ENCODE assay signal across 16 cellular contexts in the genomic region with DNA sequence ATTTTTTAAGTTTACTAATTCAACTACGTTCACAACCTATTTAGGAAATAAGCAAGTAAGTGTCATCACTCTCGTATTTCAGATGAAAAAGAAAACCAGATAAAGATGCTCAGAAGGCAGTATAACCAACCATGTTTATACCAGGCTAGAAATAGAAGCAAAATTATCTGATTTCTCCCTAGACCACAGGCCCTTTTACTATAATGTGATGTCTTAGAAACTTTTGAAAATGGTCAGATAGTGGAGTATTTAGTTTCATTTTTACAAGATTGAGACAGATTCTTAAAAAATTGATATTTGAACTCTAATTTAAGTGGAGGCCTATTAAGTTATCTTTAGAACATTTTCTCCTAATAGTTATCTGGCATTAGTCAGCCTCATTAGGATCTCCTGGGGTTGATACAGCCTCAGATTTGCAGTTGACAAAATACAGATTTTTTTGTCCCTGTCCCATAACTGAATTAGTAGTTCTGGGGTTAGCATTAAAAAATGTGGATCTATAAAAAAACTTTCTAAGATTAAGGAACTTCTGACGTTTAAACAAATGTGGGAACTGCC.
DNase-seq lines count a peak whose midpoint lies in the region; ATAC-seq and TF ChIP-seq lines count a peak whose summit lies in the region.
"Had no signal": no experiment of that assay in that cellular context is flagged by ENCODE, and none has a peak within 500 bp of the region (broad histone marks: within the 10 kb centered on the region; RNA-seq: fewer than 3 reads in every experiment).

No MANE protein-coding gene starts in this region.

- no peak overlapping the region for H4K91ac ChIP-seq in mesenchymal stem cell (ENCODE audit: low read length)

- H3K9ac ChIP-seq in OCI-LY3 (ENCODE audit: low read length) (no peak overlapping the region), mesenchymal stem cell (ENCODE audit: low read length) (no peak overlapping the region)

- no peak overlapping the region for H3K18ac ChIP-seq in mesenchymal stem cell (ENCODE audit: low read depth in 1 of 2, low read length in 2 of 2)

- no peaks in the 10 kb centered on the region for H3K79me1 ChIP-seq in mesenchymal stem cell (replicated peaks; ENCODE audit: low read length, poor library complexity, severe bottlenecking)

- POLR2A ChIA-PET in HEK293 (lab: Yijun Ruan, JAX) = no interaction called here

- H3K79me2 ChIP-seq in OCI-LY3 (ENCODE audit: low read length) = no peaks in the 10 kb centered on the region

- H2AFZ ChIP-seq in OCI-LY3 (ENCODE audit: low read depth, low read length) (peak overlapping the region; percentile 54; the same call in 1 of the 2 replicates), mesenchymal stem cell (ENCODE audit: low read depth, low read length) (no peak overlapping the region)

- no peak overlapping the region for H3K4ac ChIP-seq in mesenchymal stem cell (ENCODE audit: low read depth in 1 of 2, low read length in 2 of 2)

- H3K36me3 ChIP-seq in BE2C (no peaks in the 10 kb centered on the region), HEK293 (ENCODE audit: control insufficient read depth in 2 of 2, insufficient read depth in 1 of 2, low read length in 2 of 2) (no peaks in the 10 kb centered on the region), OCI-LY3 (replicated peaks; ENCODE audit: low read depth, low read length) (no peaks in the 10 kb centered on the region), mesenchymal stem cell (ENCODE audit: control insufficient read depth in 1 of 2, insufficient read depth in 2 of 2, low read depth in 1 of 2, low read length in 2 of 2) (no peaks in the 10 kb centered on the region), ascending aorta (no peaks in the 10 kb centered on the region)
- H3K36me3 ChIP-seq: HAP-1 had no signal

- no peak overlapping the region for H4K8ac ChIP-seq in mesenchymal stem cell (ENCODE audit: low read length)

- H3K9me3 ChIP-seq in BE2C (no peaks in the 10 kb centered on the region), HEK293 (ENCODE audit: control insufficient read depth, insufficient read depth, low read depth, low read length) (no peaks in the 10 kb centered on the region), OCI-LY3 (ENCODE audit: insufficient read depth, low read length) (no peaks in the 10 kb centered on the region), mesenchymal stem cell (ENCODE audit: control insufficient read depth, low read length) (no peaks in the 10 kb centered on the region), ascending aorta (no peaks in the 10 kb centered on the region)
- H3K9me3 ChIP-seq: HAP-1 had no signal

- no peak overlapping the region for H3K27ac ChIP-seq in HEK293 (ENCODE audit: extremely low read depth, low read depth, low read length)
- H3K27ac ChIP-seq in OCI-LY3 (ENCODE audit: low read length) = no peak overlapping the region
- H3K27ac ChIP-seq in mesenchymal stem cell (ENCODE audit: low read length, poor library complexity, severe bottlenecking) = no peak overlapping the region
- no peak overlapping the region for H3K27ac ChIP-seq in ascending aorta

- H2BK12ac ChIP-seq in mesenchymal stem cell (ENCODE audit: low read length in 2 of 2) = no peak overlapping the region

- H3K4me1 ChIP-seq in BE2C (peaks cover 21% of the 10 kb centered on the region), HEK293 (ENCODE audit: control insufficient read depth, insufficient read depth, low read length) (no peaks in the 10 kb centered on the region), OCI-LY3 (ENCODE audit: low read length) (no peaks in the 10 kb centered on the region), mesenchymal stem cell (ENCODE audit: control insufficient read depth, insufficient read depth, low read depth, low read length) (no peaks in the 10 kb centered on the region), ascending aorta (no peaks in the 10 kb centered on the region)
- H3K4me1 ChIP-seq: HAP-1 had no signal

- TF ChIP-seq CTCF in BE2C (IDR thresholded peaks at IDR 0.05; ENCODE audit: low read depth, low read length) = no peak
- no peak for TF ChIP-seq CTCF in HEK293 (tag by site-specific recombination; IDR thresholded peaks at IDR 0.05)
- no peak for TF ChIP-seq CTCF in OCI-LY3 (IDR thresholded peaks at IDR 0.05; ENCODE audit: low read depth, low read length)
- no peak for TF ChIP-seq CTCF in ascending aorta (IDR thresholded peaks at IDR 0.05)

- H2BK15ac ChIP-seq in mesenchymal stem cell (ENCODE audit: low read depth, poor library complexity, severe bottlenecking) = no peak overlapping the region

- H2BK5ac ChIP-seq in mesenchymal stem cell (ENCODE audit: low read depth, low read length, poor library complexity, severe bottlenecking) = no peak overlapping the region

- H3K14ac ChIP-seq in mesenchymal stem cell (ENCODE audit: low read length in 2 of 2) = no peak overlapping the region

- CTCF ChIA-PET in HEK293 (lab: Yijun Ruan, JAX) = no interaction called here

- no peaks in the 10 kb centered on the region for H4K20me1 ChIP-seq in OCI-LY3 (ENCODE audit: insufficient read depth, low read length)

- no peak overlapping the region for H3K23ac ChIP-seq in mesenchymal stem cell (ENCODE audit: low read length in 2 of 2)

- H3K27me3 ChIP-seq in BE2C = no peaks in the 10 kb centered on the region
- no peaks in the 10 kb centered on the region for H3K27me3 ChIP-seq in OCI-LY3 (ENCODE audit: low read depth, low read length)
- H3K27me3 ChIP-seq in mesenchymal stem cell (ENCODE audit: control insufficient read depth in 1 of 2, insufficient read depth in 1 of 2, low read length in 2 of 2) = no peaks in the 10 kb centered on the region
- H3K27me3 ChIP-seq in ascending aorta = no peaks in the 10 kb centered on the region

- intact Hi-C loops in ascending aorta (cut with DNase I) = no loop called here

- H3K4me3 ChIP-seq in BE2C (ENCODE audit: low read depth, low read length) (peak overlapping the region; percentile 28), HEK293 (ENCODE audit: low read depth, low read length) (no peak overlapping the region), OCI-LY3 (ENCODE audit: low read length) (no peak overlapping the region), mesenchymal stem cell (ENCODE audit: insufficient read depth in 1 of 2, low read depth in 1 of 2, low read length in 2 of 2) (no peak overlapping the region), ascending aorta (no peak overlapping the region)
- H3K4me3 ChIP-seq: HAP-1 had no signal

- H2BK120ac ChIP-seq in mesenchymal stem cell (ENCODE audit: low read depth, low read length) = no peak overlapping the region

- WGBS in mesenchymal stem cell = 94% methylated on average over 1 of the region's 3 CpGs

- H3K4me2 ChIP-seq in OCI-LY3 (ENCODE audit: low read length) (peak overlapping the region; percentile 27), mesenchymal stem cell (ENCODE audit: low read length, poor library complexity, severe bottlenecking) (no peak overlapping the region)

- ATAC-seq in HG03442 (IDR thresholded peaks at IDR 0.05; ENCODE audit: unreplicated experiment) = no peak

- H2AK5ac ChIP-seq in mesenchymal stem cell (ENCODE audit: low read length, severe bottlenecking) = no peak overlapping the region

- DNase-seq in BE2C (no peak), mesenchymal stem cell (peak; percentile 6), iPS-NIHi7 (ENCODE audit: extremely low spot score) (no peak), occipital lobe (lab: John Stamatoyannopoulos, UW) (no peak), ascending aorta (ENCODE audit: low spot score in 2 of 2) (no peak)
- DNase-seq: C1 segment of cervical spinal cord; Calu3; CD4-positive, alpha-beta memory T cell; COR-L47; DMS153; DND-41; GOT3 had no signal

TF ChIP-seq in HEK293, 187 proteins besides CTCF, POLR2A, EP300 and RAD21:
- TF ChIP-seq TCF7L2 (IDR thresholded peaks at IDR 0.05; ENCODE audit: borderline replicate concordance, low read depth, low read length) = peak; percentile 29; the same call in 1 of the 2 replicates
- no peak for TF ChIP-seq ZNF600 (tag by site-specific recombination; IDR thresholded peaks at IDR 0.05)
- no peak for TF ChIP-seq ZNF112 (tag by site-specific recombination; IDR thresholded peaks at IDR 0.05)
